15 cellular contexts compared by ENCODE assay signal in genomic region chr4:182042945-182043344, GRCh38.
DNase-seq lines count a peak whose midpoint lies in the region; ATAC-seq and TF ChIP-seq lines count a peak whose summit lies in the region.
"Had no signal": no experiment of that assay in that cellular context is flagged by ENCODE, and none has a peak within 500 bp of the region (broad histone marks: within the 10 kb centered on the region; RNA-seq: fewer than 3 reads in every experiment).

No MANE protein-coding gene starts in this region.

- H3K4me3 Mint-ChIP-seq in mesothelial cell of epicardium = no peak overlapping the region
- H3K4me3 Mint-ChIP-seq: B cell; CD4-positive, alpha-beta memory T cell; IgD-negative memory B cell had no signal

- peaks cover 28% of the 10 kb centered on the region for H3K4me1 Mint-ChIP-seq in mesothelial cell of epicardium
- H3K4me1 Mint-ChIP-seq: B cell; CD4-positive, alpha-beta memory T cell; IgD-negative memory B cell had no signal

- H3K4me3 ChIP-seq in epithelial cell of esophagus (ENCODE audit: low read length) = no peak overlapping the region
- H3K4me3 ChIP-seq: GM23248 had no signal

- DNase-seq in EH (ENCODE audit: low read depth) = peak; percentile 77
- DNase-seq in M059J (ENCODE audit: low read depth) = peak; percentile 34
- DNase-seq in epithelial cell of esophagus (ENCODE audit: low read depth) = peak; percentile 2
- no peak for DNase-seq in mesothelial cell of epicardium (ENCODE audit: low spot score in 2 of 2, unreplicated experiment in 2 of 2)
- DNase-seq in COR-L47 (lab: John Stamatoyannopoulos, UW) = no peak
- DNase-seq in germinal center (ENCODE audit: low spot score) = no peak
- DNase-seq: C1 segment of cervical spinal cord; Caco-2; CD4-positive, alpha-beta memory T cell; GM23248; KG1 had no signal

- H3K9me3 Mint-ChIP-seq in mesothelial cell of epicardium = no peaks in the 10 kb centered on the region

- no peak for ATAC-seq in HG03196 (IDR thresholded peaks at IDR 0.05; ENCODE audit: unreplicated experiment)
- ATAC-seq: HCT116 had no signal

- H3K27ac Mint-ChIP-seq in mesothelial cell of epicardium = peak overlapping the region; percentile 44
- H3K27ac Mint-ChIP-seq: B cell; CD4-positive, alpha-beta memory T cell; IgD-negative memory B cell had no signal

- no peak for TF ChIP-seq CTCF in epithelial cell of esophagus (IDR thresholded peaks at IDR 0.05; ENCODE audit: insufficient read depth, low read depth, low read length, missing control alignments)
- no peak for TF ChIP-seq CTCF in mesothelial cell of epicardium (IDR thresholded peaks at IDR 0.05; ENCODE audit: unreplicated experiment)

- H3K36me3 Mint-ChIP-seq in mesothelial cell of epicardium = no peaks in the 10 kb centered on the region
- H3K36me3 Mint-ChIP-seq: CD4-positive, alpha-beta memory T cell; IgD-negative memory B cell had no signal

- no peaks in the 10 kb centered on the region for H3K27me3 Mint-ChIP-seq in mesothelial cell of epicardium (ENCODE audit: low read depth)
- H3K27me3 Mint-ChIP-seq: B cell; CD4-positive, alpha-beta memory T cell; IgD-negative memory B cell had no signal

Comparison
In these comparisons a context has a peak if more than half of its experiments do, and no peak if none do; other contexts are left out.
1. DNase-seq: peak in EH (single experiment), M059J (single experiment) and epithelial cell of esophagus (single experiment); none in mesothelial cell of epicardium (0 of 2), COR-L47 (single experiment) and germinal center (single experiment).